30 cellular contexts compared by ENCODE assay signal in genomic region chr20:7883309-7883708, GRCh38. TPM values are rescaled to one million over a fixed set of nuclear protein-coding genes. Genes with fewer than 3 reads are reported as not detected.
"Had no signal": no experiment of that assay in that cellular context is flagged by ENCODE, and none has a peak within 500 bp of the region (broad histone marks: within the 10 kb centered on the region; RNA-seq: fewer than 3 reads in every experiment).

No MANE protein-coding gene starts in this region.

- H3K4me3 Mint-ChIP-seq: dendritic cell treated with granulocyte-macrophage colony-stimulating factor and Interleukin-4, amounts not matched to agents 40 ng/mL and 50 ng/mL, for 4 days; endodermal cell; naive thymus-derived CD8-positive, alpha-beta T cell; nephron progenitor cell; stimulated activated memory B cell treated with anti-CD40 and anti-IgM and Interleukin-4, amounts not matched to agents 10 μg/mL and 1 μg/mL and 100 μg/mL, for 72 hours; type B pancreatic cell had no signal

- ATAC-seq: esophagus mucosa; gastroesophageal sphincter; heart left ventricle; left lung; naive thymus-derived CD8-positive, alpha-beta T cell; psoas muscle; right cardiac atrium; stimulated activated memory B cell treated with anti-CD40 and anti-IgM and Interleukin-4, amounts not matched to agents 10 μg/mL and 1 μg/mL and 100 μg/mL, for 72 hours; stimulated activated naive CD8-positive, alpha-beta T cell treated with anti-CD3 and anti-CD28 coated beads, Interleukin-15, Interleukin-2, amounts not matched to agents 100 U/mL and 50 U/mL, for 24 hours had no signal

- H3K9me3 Mint-ChIP-seq: dendritic cell treated with granulocyte-macrophage colony-stimulating factor and Interleukin-4, amounts not matched to agents 40 ng/mL and 50 ng/mL, for 4 days; endodermal cell; naive thymus-derived CD8-positive, alpha-beta T cell; nephron progenitor cell; stimulated activated memory B cell treated with anti-CD40 and anti-IgM and Interleukin-4, amounts not matched to agents 10 μg/mL and 1 μg/mL and 100 μg/mL, for 72 hours; type B pancreatic cell had no signal

- H3K27ac Mint-ChIP-seq: dendritic cell treated with granulocyte-macrophage colony-stimulating factor and Interleukin-4, amounts not matched to agents 40 ng/mL and 50 ng/mL, for 4 days; endodermal cell; naive thymus-derived CD8-positive, alpha-beta T cell; nephron progenitor cell; stimulated activated memory B cell treated with anti-CD40 and anti-IgM and Interleukin-4, amounts not matched to agents 10 μg/mL and 1 μg/mL and 100 μg/mL, for 72 hours; type B pancreatic cell had no signal

- DNase-seq: colonic mucosa; effector CD8-positive, alpha-beta T cell; endodermal cell; foreskin fibroblast; heart left ventricle; kidney; left lung; naive thymus-derived CD8-positive, alpha-beta T cell; nephron progenitor cell; nucleus accumbens; posterior cingulate gyrus; psoas muscle; right cardiac atrium; spleen; stimulated activated CD4-positive, alpha-beta T cell treated with anti-CD3 and anti-CD28 coated beads, Interleukin-4, amount 100 ng/mL, for 4 hours; stimulated activated naive CD8-positive, alpha-beta T cell treated with anti-CD3 and anti-CD28 coated beads, Interleukin-15, Interleukin-2, amounts not matched to agents 100 U/mL and 50 U/mL, for 24 hours; substantia nigra; testis; tibial artery had no signal

- H3K36me3 Mint-ChIP-seq: naive thymus-derived CD8-positive, alpha-beta T cell; stimulated activated memory B cell treated with anti-CD40 and anti-IgM and Interleukin-4, amounts not matched to agents 10 μg/mL and 1 μg/mL and 100 μg/mL, for 72 hours; type B pancreatic cell had no signal

- H3K27me3 Mint-ChIP-seq: dendritic cell treated with granulocyte-macrophage colony-stimulating factor and Interleukin-4, amounts not matched to agents 40 ng/mL and 50 ng/mL, for 4 days; stimulated activated memory B cell treated with anti-CD40 and anti-IgM and Interleukin-4, amounts not matched to agents 10 μg/mL and 1 μg/mL and 100 μg/mL, for 72 hours; type B pancreatic cell had no signal

- H3K4me1 Mint-ChIP-seq: naive thymus-derived CD8-positive, alpha-beta T cell; nephron progenitor cell; stimulated activated memory B cell treated with anti-CD40 and anti-IgM and Interleukin-4, amounts not matched to agents 10 μg/mL and 1 μg/mL and 100 μg/mL, for 72 hours had no signal

RNA-seq across cellular contexts. Expression of gene HAO1, which starts 56.9 kb away (rescaled TPM):
- total RNA-seq: colonic mucosa; endodermal cell; esophagus mucosa; gastroesophageal sphincter; kidney; left lung; lower leg skin; lung microvascular endothelial cell; mesenteric fat pad; myocyte; naive thymus-derived CD8-positive, alpha-beta T cell; osteocyte; psoas muscle; right cardiac atrium; spleen; urinary bladder had no signal
